Comparison of ENCODE assay signal across 9 cellular contexts in the genomic region with DNA sequence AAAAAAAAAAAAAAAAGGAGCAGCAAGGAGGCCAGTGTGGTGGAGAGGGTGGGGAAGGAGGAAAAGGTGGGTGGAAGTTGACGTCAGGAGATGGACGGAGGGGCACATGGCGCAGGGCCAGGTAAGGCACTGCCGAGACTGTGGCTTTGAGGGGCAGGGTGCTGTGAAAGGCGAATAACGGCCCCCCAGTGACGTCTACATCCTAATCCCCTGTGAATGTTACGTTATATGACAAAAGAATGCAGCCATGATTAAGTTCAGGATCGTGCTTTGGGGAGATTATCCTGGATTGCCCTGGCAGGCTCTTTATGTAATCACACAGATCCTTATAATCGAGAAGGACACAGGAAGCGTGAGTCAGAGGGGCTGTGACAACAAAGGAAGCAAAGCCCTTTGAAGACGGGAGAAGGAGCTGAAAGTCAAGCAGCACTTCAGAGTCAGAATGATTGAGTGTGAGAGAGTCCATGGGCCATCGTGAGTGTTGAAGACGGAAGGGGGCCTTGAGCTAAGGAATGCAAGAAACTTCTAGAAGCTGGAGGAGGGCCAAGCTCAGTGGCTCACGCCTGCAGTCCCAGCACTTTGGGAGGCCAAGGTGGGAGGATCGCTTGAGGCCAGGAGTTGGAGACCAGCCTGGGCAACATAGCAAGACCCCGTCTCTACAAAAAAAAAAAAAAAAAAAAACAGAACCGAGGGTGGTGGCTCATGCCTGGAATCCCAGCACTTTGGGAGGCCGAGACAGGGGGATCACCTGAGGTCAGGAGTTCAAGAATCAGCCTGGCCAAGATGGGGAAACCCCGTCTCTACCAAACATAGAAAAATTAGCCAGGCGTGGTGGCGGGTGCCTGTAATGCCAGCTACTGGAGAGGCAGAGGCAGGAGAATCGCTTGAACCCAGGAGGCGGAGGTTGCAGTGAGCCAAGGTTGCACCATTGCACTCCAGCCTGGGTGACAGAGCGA. TPM values are rescaled to one million over a fixed set of nuclear protein-coding genes. Genes with fewer than 3 reads are reported as not detected.
DNase-seq lines count a peak whose midpoint lies in the region; ATAC-seq and TF ChIP-seq lines count a peak whose summit lies in the region.
"Had no signal": no experiment of that assay in that cellular context is flagged by ENCODE, and none has a peak within 500 bp of the region (broad histone marks: within the 10 kb centered on the region; RNA-seq: fewer than 3 reads in every experiment).

No MANE protein-coding gene starts in this region.

- H3K4me1 Mint-ChIP-seq in activated CD4-positive, alpha-beta T cell treated with anti-CD3 and anti-CD28 coated beads, Interleukin-2, amount 10 ng/mL, durations not matched to agents 24 days and 14 days = peaks cover 21% of the 10 kb centered on the region
- peaks cover 21% of the 10 kb centered on the region for H3K4me1 Mint-ChIP-seq in activated naive CD8-positive, alpha-beta T cell (ENCODE audit: low read depth)

- intact Hi-C loops in activated CD4-positive, alpha-beta T cell treated with anti-CD3 and anti-CD28 coated beads, Interleukin-2, amount 10 ng/mL, durations not matched to agents 24 days and 14 days (cut with micrococcal nuclease) = no loop called here
- intact Hi-C loops in transverse colon (cut with DNase I; ENCODE audit: low total_unique reads) = no loop called here

- no peaks in the 10 kb centered on the region for H3K9me3 ChIP-seq in transverse colon
- no peaks in the 10 kb centered on the region for H3K9me3 ChIP-seq in suprapubic skin

- H3K27me3 ChIP-seq in transverse colon (no peaks in the 10 kb centered on the region), suprapubic skin (no peaks in the 10 kb centered on the region)

- TF ChIP-seq POLR2A in transverse colon (IDR thresholded peaks at IDR 0.05) (no peak), suprapubic skin (IDR thresholded peaks at IDR 0.05) (no peak)

- ATAC-seq in HG02642 (IDR thresholded peaks at IDR 0.05; ENCODE audit: poor library complexity, unreplicated experiment) = no peak

- no peak overlapping the region for H3K4me3 ChIP-seq in transverse colon
- H3K4me3 ChIP-seq in suprapubic skin = no peak overlapping the region

- no peaks in the 10 kb centered on the region for H3K9me3 Mint-ChIP-seq in activated CD4-positive, alpha-beta T cell treated with anti-CD3 and anti-CD28 coated beads, Interleukin-2, amount 10 ng/mL, durations not matched to agents 24 days and 14 days
- H3K9me3 Mint-ChIP-seq in activated naive CD8-positive, alpha-beta T cell (ENCODE audit: low read depth) = no peaks in the 10 kb centered on the region

- H3K27ac Mint-ChIP-seq in activated CD4-positive, alpha-beta T cell treated with anti-CD3 and anti-CD28 coated beads, Interleukin-2, amount 10 ng/mL, durations not matched to agents 24 days and 14 days = no peak overlapping the region
- H3K27ac Mint-ChIP-seq in activated naive CD8-positive, alpha-beta T cell = no peak overlapping the region

- H3K27me3 Mint-ChIP-seq in activated CD4-positive, alpha-beta T cell treated with anti-CD3 and anti-CD28 coated beads, Interleukin-2, amount 10 ng/mL, durations not matched to agents 24 days and 14 days = peaks cover 16% of the 10 kb centered on the region
- H3K27me3 Mint-ChIP-seq in activated naive CD8-positive, alpha-beta T cell = peaks cover 3% of the 10 kb centered on the region

- TF ChIP-seq EP300 in transverse colon (IDR thresholded peaks at IDR 0.05; ENCODE audit: low read depth) (no peak), suprapubic skin (IDR thresholded peaks at IDR 0.05) (no peak)

- H3K4me1 ChIP-seq in transverse colon = peaks cover 0 to 34% (median 18%) of the 10 kb centered on the region in 4 donors
- H3K4me1 ChIP-seq in suprapubic skin = peaks cover 5% of the 10 kb centered on the region

- H3K36me3 ChIP-seq in transverse colon (no peaks in the 10 kb centered on the region), suprapubic skin (peaks cover 9% of the 10 kb centered on the region)

- no peak for TF ChIP-seq CTCF in transverse colon (IDR thresholded peaks at IDR 0.05)
- TF ChIP-seq CTCF in suprapubic skin (IDR thresholded peaks at IDR 0.05) = no peak

- H3K4me3 Mint-ChIP-seq in activated CD4-positive, alpha-beta T cell treated with anti-CD3 and anti-CD28 coated beads, Interleukin-2, amount 10 ng/mL, durations not matched to agents 24 days and 14 days = no peak overlapping the region
- peak overlapping the region; percentile 30 for H3K4me3 Mint-ChIP-seq in activated naive CD8-positive, alpha-beta T cell

- peak overlapping the region in 1 of 4 donors; percentile 34 for H3K27ac ChIP-seq in transverse colon
- H3K27ac ChIP-seq in suprapubic skin = no peak overlapping the region

- WGBS in transverse colon (ENCODE audit: low coverage in 1 of 2), 2 donors = 50 to 54% methylated on average over 22 to 25 of the region's 25 CpGs
- 36% methylated on average over 25 of the region's 25 CpGs for WGBS in suprapubic skin

- peak; percentile 67 for DNase-seq in activated CD4-positive, alpha-beta T cell treated with anti-CD3 and anti-CD28 coated beads, Interleukin-2, amount 10 ng/mL, durations not matched to agents 24 days and 14 days
- DNase-seq in activated CD4-positive, alpha-beta T cell treated with anti-CD3 and anti-CD28 coated beads, Interleukin-2, amount 50 U/mL, for 1 hour = no peak
- peak; percentile 38 for DNase-seq in iPS-NIHi7 (ENCODE audit: extremely low spot score)
- DNase-seq in transverse colon = peak; percentile 41
- no peak for DNase-seq in suprapubic skin (ENCODE audit: low spot score in 2 of 2)
- no peak for DNase-seq in cortex of kidney (lab: John Stamatoyannopoulos, UW)
- DNase-seq: stimulated activated CD4-positive, alpha-beta T cell treated with anti-CD3 and anti-CD28 coated beads, Interleukin-2, amount 100 ng/mL, for 48 hours had no signal

- in situ Hi-C loops in transverse colon (cut with MboI; ENCODE audit: low pct_ligation_motif_present in 1 of 4, low pct_unique_long_range_greater_than_20kb in 1 of 4, low sequenced_read_pairs in 3 of 4) = no loop called here

- H3K36me3 Mint-ChIP-seq in activated CD4-positive, alpha-beta T cell treated with anti-CD3 and anti-CD28 coated beads, Interleukin-2, amount 10 ng/mL, durations not matched to agents 24 days and 14 days (ENCODE audit: low read depth) = no peaks in the 10 kb centered on the region
- H3K36me3 Mint-ChIP-seq in activated naive CD8-positive, alpha-beta T cell = no peaks in the 10 kb centered on the region

RNA-seq across cellular contexts. Expression of gene CEACAM16, which starts 13.8 kb away (rescaled TPM):
- total RNA-seq in activated CD4-positive, alpha-beta T cell treated with anti-CD3 and anti-CD28 coated beads, Interleukin-2, amount 10 ng/mL, durations not matched to agents 24 days and 14 days = not detected in 2 replicates
- total RNA-seq in transverse colon (not detected), suprapubic skin (not detected)

RNA-seq across cellular contexts. Expression of gene CEACAM19, which starts 13.9 kb away (rescaled TPM):
- 0.86 and 1.2 TPM in 2 replicates for total RNA-seq in activated CD4-positive, alpha-beta T cell treated with anti-CD3 and anti-CD28 coated beads, Interleukin-2, amount 10 ng/mL, durations not matched to agents 24 days and 14 days
- total RNA-seq in transverse colon = 10 to 100 TPM in 2 of 4 donors, 1 to 10 TPM in 2; 3.8 to 19.1 (median 9.9) TPM
- total RNA-seq in suprapubic skin = 10 to 100 TPM in 1 of 4 donors, 1 to 10 TPM in 3; 5.7 to 11.7 (median 8.4) TPM

RNA-seq across cellular contexts. Expression of gene PVR, which starts 41.5 kb away (rescaled TPM):
- 18.5 and 19.1 TPM in 2 replicates for total RNA-seq in activated CD4-positive, alpha-beta T cell treated with anti-CD3 and anti-CD28 coated beads, Interleukin-2, amount 10 ng/mL, durations not matched to agents 24 days and 14 days
- total RNA-seq in transverse colon = 10 to 100 TPM; 26.2 to 49.0 (median 33.3) TPM
- 10 to 100 TPM; 14.0 to 24.6 (median 15.5) TPM for total RNA-seq in suprapubic skin

Comparison
In these comparisons a context has a peak if more than half of its experiments do, and no peak if none do; other contexts are left out.
1. DNase-seq: peak in activated CD4-positive, alpha-beta T cell treated with anti-CD3 and anti-CD28 coated beads, Interleukin-2, amount 10 ng/mL, durations not matched to agents 24 days and 14 days (single experiment), iPS-NIHi7 (single experiment) and transverse colon (single experiment); none in activated CD4-positive, alpha-beta T cell treated with anti-CD3 and anti-CD28 coated beads, Interleukin-2, amount 50 U/mL, for 1 hour (single experiment), suprapubic skin (0 of 2) and cortex of kidney (single experiment).